8 cellular contexts compared by ENCODE assay signal in the genomic region with DNA sequence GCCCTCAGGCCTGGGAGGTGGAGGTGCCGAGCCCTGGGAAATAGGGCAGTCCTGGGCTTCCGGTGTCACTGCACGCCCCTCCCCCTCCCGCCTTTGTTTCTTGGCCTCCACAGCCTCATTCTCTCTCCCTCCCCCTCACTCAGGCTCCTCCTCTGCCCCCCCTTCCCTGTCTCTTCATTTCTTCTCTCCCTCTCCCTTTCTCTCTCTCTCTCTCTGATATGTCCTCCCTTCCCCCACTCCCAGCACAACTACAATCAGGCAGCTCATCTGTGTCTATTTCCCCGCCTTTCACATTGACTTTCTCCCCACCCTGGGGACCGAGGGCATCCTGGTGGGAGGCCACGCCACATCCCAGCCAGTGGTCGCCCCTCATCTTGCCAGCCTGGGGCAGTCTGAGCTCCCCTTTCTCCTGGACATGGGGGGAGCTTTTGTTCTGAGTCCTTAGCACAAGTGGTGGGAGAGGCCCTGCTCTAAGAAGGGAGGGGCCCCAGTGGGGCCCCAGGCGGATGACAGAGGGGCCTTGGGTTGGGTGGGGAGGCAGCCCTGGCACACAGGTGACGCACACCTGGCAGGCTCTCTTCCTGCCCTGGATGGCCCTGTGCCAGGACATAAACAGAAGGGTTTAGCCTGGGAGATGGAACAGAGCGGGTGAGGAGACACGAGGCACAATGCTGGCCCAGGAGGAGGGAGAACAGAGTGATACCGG. TPM values are rescaled to one million over a fixed set of nuclear protein-coding genes. Genes with fewer than 3 reads are reported as not detected.
DNase-seq lines count a peak whose midpoint lies in the region; ATAC-seq, FAIRE-seq and TF ChIP-seq lines count a peak whose summit lies in the region.

No MANE protein-coding gene starts in this region.

- no peaks in the 10 kb centered on the region for H4K20me1 ChIP-seq in GM12878 (ENCODE audit: control insufficient read depth, insufficient read depth)
- no peaks in the 10 kb centered on the region for H4K20me1 ChIP-seq in HepG2 (ENCODE audit: insufficient read depth, low read length)

- peaks cover 63 to 81% of the 10 kb centered on the region in 2 donors for H3K4me1 Mint-ChIP-seq in stimulated activated naive B cell treated with anti-CD40 and anti-IgM and Interleukin-4, amounts not matched to agents 10 μg/mL and 1 μg/mL and 100 μg/mL, for 72 hours

- TF ChIP-seq RAD21 in GM12878 (IDR thresholded peaks at IDR 0.05; ENCODE audit: insufficient read depth, low read depth, low read length) (no peak), HepG2 (CRISPR knock-in tag; IDR thresholded peaks at IDR 0.05) (no peak)

- H3K27ac ChIP-seq in HUES6 (ENCODE audit: low read depth, low read length) (peak overlapping the region; percentile 83), Panc1 (ENCODE audit: low read length) (peak overlapping the region; percentile 31; the same call in 1 of the 2 replicates), GM12878 (ENCODE audit: control insufficient read depth, insufficient read depth) (peak overlapping the region; percentile 79), HepG2 (ENCODE audit: extremely low read length, insufficient read depth, low read length) (no peak overlapping the region)

- H3K27me3 ChIP-seq in HUES6 (ENCODE audit: control insufficient read depth, insufficient read depth, low read length) (no peaks in the 10 kb centered on the region), Panc1 (ENCODE audit: control insufficient read depth, insufficient read depth, low read length) (no peaks in the 10 kb centered on the region), GM12878 (replicated peaks in 1 of 2; ENCODE audit: control insufficient read depth in 2 of 2, insufficient read depth in 2 of 2, low read length in 1 of 2) (no peaks in the 10 kb centered on the region), HepG2 (ENCODE audit: control insufficient read depth in 1 of 2, insufficient read depth in 2 of 2, low read length in 2 of 2) (no peaks in the 10 kb centered on the region)

- peak overlapping the region in 1 of 2 donors; percentile 3 for H3K4me3 Mint-ChIP-seq in stimulated activated naive B cell treated with anti-CD40 and anti-IgM and Interleukin-4, amounts not matched to agents 10 μg/mL and 1 μg/mL and 100 μg/mL, for 72 hours

- BruUV-seq in Panc1 (replicated peaks; lab: Mats Ljungman, UMichigan): no TSS peak
- BruUV-seq in GM12878 (replicated peaks; lab: Mats Ljungman, UMichigan): no TSS peak
- no TSS peak for BruUV-seq in HepG2 (replicated peaks; lab: Mats Ljungman, UMichigan)

- TF ChIP-seq EP300 in GM12878 (IDR thresholded peaks at IDR 0.05; ENCODE audit: borderline replicate concordance in 1 of 2, control insufficient read depth in 1 of 2, low read depth in 2 of 2, low read length in 2 of 2) (no peak), HepG2 (IDR thresholded peaks at IDR 0.05; ENCODE audit: low read depth in 2 of 2, low read length in 2 of 2) (no peak), HepG2 (CRISPR knock-in tag; IDR thresholded peaks at IDR 0.05; ENCODE audit: borderline replicate concordance) (no peak)

- POLR2A ChIA-PET in Panc1 (lab: Charles Lee) (no interaction called here), GM12878 (lab: Charles Lee) (interaction anchor here (0.6 kb wide), 2 partner anchors 29 to 605 kb away, joined by 3 read pairs; no protein-coding TSS in a partner anchor), HepG2 (lab: Yijun Ruan, JAX) (no interaction called here)

- TF ChIP-seq POLR2A in GM12878 (IDR thresholded peaks at IDR 0.05; ENCODE audit: low read depth, low read length) (no peak; the same call in 1 of the 2 replicates), HepG2 (IDR thresholded peaks at IDR 0.05; ENCODE audit: insufficient read depth in 1 of 2, low read depth in 2 of 2, low read length in 2 of 2) (no peak)

- peaks cover 63% of the 10 kb centered on the region for H3K4me1 ChIP-seq in HUES6 (ENCODE audit: control insufficient read depth, insufficient read depth, low read length)
- H3K4me1 ChIP-seq in Panc1 (ENCODE audit: control insufficient read depth, insufficient read depth, low read length): peaks cover 26% of the 10 kb centered on the region
- H3K4me1 ChIP-seq in GM12878 (ENCODE audit: control insufficient read depth, insufficient read depth, low read length): peaks cover 60% of the 10 kb centered on the region
- H3K4me1 ChIP-seq in HepG2 (ENCODE audit: insufficient read depth, low read length): peaks cover 18% of the 10 kb centered on the region

- intact Hi-C loops in Panc1 (cut with micrococcal nuclease; ENCODE audit: unreplicated experiment) (no loop called here), GM12878 (cut with micrococcal nuclease; ENCODE audit: unreplicated experiment) (no loop called here), HepG2 (cut with micrococcal nuclease; ENCODE audit: unreplicated experiment) (no loop called here)

- TF ChIP-seq CTCF in Panc1 (IDR thresholded peaks at IDR 0.05) (no peak), GM12878 (IDR thresholded peaks at IDR 0.05 in 2 of 3, conservative IDR thresholded peaks at IDR 0.05 in 1 of 3; ENCODE audit: control insufficient read depth in 2 of 3, extremely low read depth in 1 of 3, insufficient read depth in 1 of 3, low read depth in 3 of 3, low read length in 3 of 3) (no peak), HepG2 (CRISPR knock-in tag; IDR thresholded peaks at IDR 0.05) (no peak)

- H3K27me3 Mint-ChIP-seq in stimulated activated naive B cell treated with anti-CD40 and anti-IgM and Interleukin-4, amounts not matched to agents 10 μg/mL and 1 μg/mL and 100 μg/mL, for 72 hours: no peaks in the 10 kb centered on the region

- H3K4me2 ChIP-seq in GM12878 (ENCODE audit: control insufficient read depth, insufficient read depth): peak overlapping the region; percentile 81
- no peak overlapping the region for H3K4me2 ChIP-seq in HepG2 (ENCODE audit: low read depth, low read length)

- 57% methylated on average over 9 of the region's 13 CpGs for WGBS in GM12878 (ENCODE audit: insufficient coverage, insufficient replicate concordance, low lambda C conversion rate, missing lambda C conversion rate)
- 95% methylated on average over 13 of the region's 13 CpGs for WGBS in HepG2 (ENCODE audit: low lambda C conversion rate)

- H3K9me3 ChIP-seq in HUES6 (ENCODE audit: control insufficient read depth, insufficient read depth, low read depth, low read length): no peaks in the 10 kb centered on the region; the same call in 1 of the 2 replicates
- H3K9me3 ChIP-seq in Panc1 (ENCODE audit: control insufficient read depth, insufficient read depth, low read depth, low read length): no peaks in the 10 kb centered on the region
- no peaks in the 10 kb centered on the region for H3K9me3 ChIP-seq in GM12878 (replicated peaks; ENCODE audit: control insufficient read depth, insufficient read depth, low read length)
- H3K9me3 ChIP-seq in HepG2 (ENCODE audit: low read length): no peaks in the 10 kb centered on the region

- H3K36me3 ChIP-seq in HUES6 (ENCODE audit: control insufficient read depth, insufficient read depth, low read length) (0 out of 2 replicates have a peak, but pooled peaks cover 3% of the 10 kb centered on the region), Panc1 (ENCODE audit: control insufficient read depth, insufficient read depth, low read length) (no peaks in the 10 kb centered on the region), GM12878 (ENCODE audit: control insufficient read depth in 2 of 2, insufficient read depth in 2 of 2, low read length in 1 of 2) (peaks cover 2 to 4% of the 10 kb centered on the region in 2 experiments; a peak in 3 of 4 replicates), HepG2 (replicated peaks in 1 of 2; ENCODE audit: control insufficient read depth in 1 of 2, insufficient read depth in 2 of 2, low read length in 2 of 2) (no peaks in the 10 kb centered on the region)

- SMC1A ChIA-PET in GM12878 (lab: Charles Lee; ENCODE audit: uncharacterized antibody, unreplicated experiment): interaction anchor here (1.0 to 3.4 kb wide), 6 partner anchors 8 to 104 kb away, joined by 3 to 22 read pairs (median 4); no protein-coding TSS in a partner anchor

- H3K9ac ChIP-seq in HUES6 (ENCODE audit: low read length) (peak overlapping the region; percentile 70), GM12878 (ENCODE audit: control insufficient read depth, insufficient read depth, low read length) (peak overlapping the region; percentile 61), HepG2 (ENCODE audit: insufficient read depth, low read depth, low read length) (no peak overlapping the region)

- no peak overlapping the region for H3K4me3 ChIP-seq in HUES6 (ENCODE audit: low read depth, low read length)
- no peak overlapping the region for H3K4me3 ChIP-seq in Panc1 (ENCODE audit: low read depth in 2 of 2, low read length in 2 of 2)
- H3K4me3 ChIP-seq in GM12878: no peak overlapping the region
- H3K4me3 ChIP-seq in HepG2 (replicated peaks in 1 of 3; ENCODE audit: insufficient read depth in 1 of 3, low read depth in 2 of 3, low read length in 3 of 3): no peak overlapping the region

- CTCF ChIA-PET in Panc1 (lab: Charles Lee) (interaction anchor here (0.6 kb wide), 1 partner anchor 18 kb away, joined by 10 read pairs; no protein-coding TSS in a partner anchor), GM12878 (lab: Yijun Ruan, JAX) (interaction anchor here (0.8 to 2.8 kb wide), 4 partner anchors 9 to 187 kb away, joined by 4 to 10 read pairs (median 5); no protein-coding TSS in a partner anchor), HepG2 (lab: Yijun Ruan, JAX; ENCODE audit: low intra/inter-chr PET ratio, low total read pairs) (no interaction called here)

- in situ Hi-C loops in Panc1 (cut with HindIII; ENCODE audit: low pct_unique_long_range_greater_than_20kb, low sequenced_read_pairs) (no loop called here), GM12878 (cut with MboI) (no loop called here), HepG2 (cut with HindIII; ENCODE audit: extremely low pct_ligation_motif_present, low pct_unique_long_range_greater_than_20kb) (no loop called here)

- RAD21 ChIA-PET in GM12878 (lab: Charles Lee; ENCODE audit: unreplicated experiment): interaction anchor here (0.9 to 1.6 kb wide), 2 partner anchors 31 to 55 kb away, joined by 4 read pairs; no protein-coding TSS in a partner anchor

- ATAC-seq in Panc1 (no peak), GM12878 (no peak), HepG2 (no peak), HG02763 (IDR thresholded peaks at IDR 0.05; ENCODE audit: unreplicated experiment) (no peak), HG03457 (IDR thresholded peaks at IDR 0.05; ENCODE audit: unreplicated experiment) (no peak)
- no peak for ATAC-seq in stimulated activated naive B cell treated with anti-CD40 and anti-IgM and Interleukin-4, amounts not matched to agents 10 μg/mL and 1 μg/mL and 100 μg/mL, for 72 hours (replicated peaks)

- no peak for DNase-seq in Panc1 (ENCODE audit: low read depth, low spot score)
- DNase-seq in GM12878 (ENCODE audit: low read depth, low spot score): no peak
- DNase-seq in HepG2 (ENCODE audit: low spot score): no peak
- DNase-seq in stimulated activated naive B cell treated with anti-CD40 and anti-IgM and Interleukin-4, amounts not matched to agents 10 μg/mL and 1 μg/mL and 100 μg/mL, for 72 hours: no peak
- no peak for DNase-seq in HTR-8/SVneo (ENCODE audit: insufficient read length, low spot score)

- H2AFZ ChIP-seq in GM12878 (ENCODE audit: control insufficient read depth, low read depth, low read length) (peak overlapping the region; percentile 46), HepG2 (ENCODE audit: low read length) (no peak overlapping the region)

- H3K36me3 Mint-ChIP-seq in stimulated activated naive B cell treated with anti-CD40 and anti-IgM and Interleukin-4, amounts not matched to agents 10 μg/mL and 1 μg/mL and 100 μg/mL, for 72 hours: peaks cover 15 to 19% of the 10 kb centered on the region in 2 donors

- H3K27ac Mint-ChIP-seq in stimulated activated naive B cell treated with anti-CD40 and anti-IgM and Interleukin-4, amounts not matched to agents 10 μg/mL and 1 μg/mL and 100 μg/mL, for 72 hours: peak overlapping the region; percentile 95

- FAIRE-seq in GM12878 (lab: Jason Lieb, UNC) (no peak), HepG2 (lab: Jason Lieb, UNC) (no peak), HTR-8/SVneo (lab: Jason Lieb, UNC) (no peak)

- no peaks in the 10 kb centered on the region for H3K9me3 Mint-ChIP-seq in stimulated activated naive B cell treated with anti-CD40 and anti-IgM and Interleukin-4, amounts not matched to agents 10 μg/mL and 1 μg/mL and 100 μg/mL, for 72 hours

- H3K79me2 ChIP-seq in GM12878 (ENCODE audit: control insufficient read depth, insufficient read depth, low read length) (peaks cover 39% of the 10 kb centered on the region), HepG2 (ENCODE audit: insufficient read depth, low read length) (peaks cover 3% of the 10 kb centered on the region)

RNA-seq across cellular contexts. Expression of gene IDH2, which starts 40.1 kb away (rescaled TPM):
- total RNA-seq in Panc1 (2021; ENCODE audit: unreplicated experiment): 197 TPM
- 331 TPM for polyA plus RNA-seq in Panc1 (2012; ENCODE audit: insufficient read length)
- 49.5 and 49.8 TPM in 2 replicates for total RNA-seq in GM12878 (2013; cell fraction: nucleolus; rRNA removed)
- 272 and 292 TPM in 2 replicates for total RNA-seq in GM12878 (2014; rRNA removed)
- 164 and 165 TPM in 2 replicates for total RNA-seq in GM12878 (2014; rRNA removed; fragmentation: Illumina TruSeq; extraction: Trizol)
- total RNA-seq in GM12878 (2021): 271 and 294 TPM in 2 replicates
- polyA plus RNA-seq in GM12878 (2011; ENCODE audit: low read depth): 58.3 TPM
- polyA plus RNA-seq in GM12878 (2011; rRNA removed): 130 and 247 TPM in 2 replicates
- polyA plus RNA-seq in GM12878 (2011; cell fraction: cytosol; rRNA removed): 206 and 263 TPM in 2 replicates
- 176 and 184 TPM in 2 replicates for polyA plus RNA-seq in GM12878 (2011; cell fraction: nucleus; rRNA removed)
- 143 and 156 TPM in 2 replicates for polyA plus RNA-seq in GM12878 (2012)
- 143 and 238 TPM in 2 replicates for polyA plus RNA-seq in GM12878 (2014; fragmentation: Illumina TruSeq; extraction: Trizol)
- polyA plus RNA-seq in GM12878 (2014; fragmentation: Nextera tagmentation; extraction: Ambion mirVana): 10 to 100 TPM in 1 of 2 experiments, 1 to 10 TPM in 1; 2.3 to 15.4 TPM
- 225 and 254 TPM in 2 replicates for polyA plus RNA-seq in GM12878 (2014; rRNA removed)
- 100 to 1,000 TPM; 318 to 358 TPM for polyA plus RNA-seq in GM12878 (2016; fragmentation: Nextera tagmentation; extraction: Ambion mirVana)
- 164 and 240 TPM in 2 replicates for polyA minus RNA-seq in GM12878 (2011; rRNA and poly(A)+ RNA removed)
- polyA minus RNA-seq in GM12878 (2011; cell fraction: cytosol; rRNA and poly(A)+ RNA removed): 90.0 and 92.1 TPM in 2 replicates
- 22.4 and 26.4 TPM in 2 replicates for polyA minus RNA-seq in GM12878 (2011; cell fraction: nucleus; rRNA and poly(A)+ RNA removed)
- total RNA-seq in HepG2 (2016; rRNA removed; fragmentation: Illumina TruSeq; extraction: Trizol): 120 and 121 TPM in 2 replicates
- total RNA-seq in HepG2 (2016; cell fraction: cytosol; rRNA removed; fragmentation: Illumina TruSeq; extraction: Trizol; ENCODE audit: low read depth): 37.5 and 39.4 TPM in 2 replicates
- 108 and 124 TPM in 2 replicates for total RNA-seq in HepG2 (2016; cell fraction: insoluble cytoplasmic fraction; rRNA removed; fragmentation: Illumina TruSeq; extraction: Trizol)
- 87.3 and 98.2 TPM in 2 replicates for total RNA-seq in HepG2 (2016; cell fraction: membrane; rRNA removed; fragmentation: Illumina TruSeq; extraction: Trizol)
- total RNA-seq in HepG2 (2016; cell fraction: nucleus; rRNA removed; fragmentation: Illumina TruSeq; extraction: Trizol): 50.6 and 54.5 TPM in 2 replicates
- 132 and 145 TPM in 2 replicates for polyA plus RNA-seq in HepG2 (2011; rRNA removed)
- polyA plus RNA-seq in HepG2 (2011; cell fraction: cytosol; rRNA removed): 85.2 and 137 TPM in 2 replicates
- 62.9 and 78.0 TPM in 2 replicates for polyA plus RNA-seq in HepG2 (2011; cell fraction: nucleus; rRNA removed)
- 57.4 and 73.4 TPM in 2 replicates for polyA plus RNA-seq in HepG2 (2012)
- polyA plus RNA-seq in HepG2 (2016; cell fraction: cytosol; fragmentation: Illumina TruSeq; extraction: Trizol; ENCODE audit: low read depth): 63.2 and 73.9 TPM in 2 replicates
- polyA plus RNA-seq in HepG2 (2016; cell fraction: insoluble cytoplasmic fraction; fragmentation: Illumina TruSeq; extraction: Trizol; ENCODE audit: low read depth): 130 and 145 TPM in 2 replicates
- 84.9 and 106 TPM in 2 replicates for polyA plus RNA-seq in HepG2 (2016; cell fraction: membrane; fragmentation: Illumina TruSeq; extraction: Trizol; ENCODE audit: low read depth)
- polyA plus RNA-seq in HepG2 (2016; cell fraction: nucleus; fragmentation: Illumina TruSeq; extraction: Trizol; ENCODE audit: insufficient read depth, low read depth): 97.9 and 110 TPM in 2 replicates
- polyA minus RNA-seq in HepG2 (2011; rRNA and poly(A)+ RNA removed; ENCODE audit: low replicate concordance): 34.4 and 160 TPM in 2 replicates
- 67.1 and 76.1 TPM in 2 replicates for polyA minus RNA-seq in HepG2 (2011; cell fraction: cytosol; rRNA and poly(A)+ RNA removed)
- 14.7 and 18.4 TPM in 2 replicates for polyA minus RNA-seq in HepG2 (2011; cell fraction: nucleus; rRNA and poly(A)+ RNA removed)
